Comparison of ENCODE assay signal across 14 cellular contexts in genomic region chr6:80331522-80331921, GRCh38.
DNase-seq lines count a peak whose midpoint lies in the region; ATAC-seq lines count a peak whose summit lies in the region.
"Had no signal": no experiment of that assay in that cellular context is flagged by ENCODE, and none has a peak within 500 bp of the region (broad histone marks: within the 10 kb centered on the region; RNA-seq: fewer than 3 reads in every experiment).

No MANE protein-coding gene starts in this region.

- no peak overlapping the region for H3K4ac ChIP-seq in neuronal stem cell (ENCODE audit: low read length)

- peak overlapping the region; percentile 13 for H3K27ac ChIP-seq in neuronal stem cell (replicated peaks; ENCODE audit: low read length)

- peaks cover 17 to 74% of the 10 kb centered on the region in 2 donors for H3K4me1 ChIP-seq in neuronal stem cell (ENCODE audit: control insufficient read depth in 2 of 2, insufficient read depth in 1 of 2, low read depth in 1 of 2, low read length in 2 of 2)

- no CpG with 5 or more reads among the region's 2 CpGs for WGBS in neuronal stem cell (ENCODE audit: extremely low coverage in 2 of 2, insufficient read length in 2 of 2, insufficient replicate concordance in 1 of 2), 2 donors

- no peak overlapping the region for H3K14ac ChIP-seq in neuronal stem cell (ENCODE audit: low read length)

- H4K91ac ChIP-seq in neuronal stem cell (ENCODE audit: low read depth, low read length, poor library complexity) = no peak overlapping the region

- no peaks in the 10 kb centered on the region for H3K36me3 ChIP-seq in neuronal stem cell (replicated peaks in 1 of 2; ENCODE audit: control insufficient read depth in 2 of 2, insufficient read depth in 2 of 2, low read length in 2 of 2)

- no peak overlapping the region for H2BK15ac ChIP-seq in neuronal stem cell (ENCODE audit: low read length)

- H2AFZ ChIP-seq in neuronal stem cell (ENCODE audit: low read length) = peak overlapping the region; percentile 32

- peak; percentile 35 for DNase-seq in NCI-H510A treated with DMSO at 0.1 percent for 48 hours (lab: John Stamatoyannopoulos, UW)
- DNase-seq in NCI-H510A (lab: John Stamatoyannopoulos, UW) = no peak
- peak; percentile 76 for DNase-seq in NCI-H2081 treated with DMSO at 0.1 percent for 48 hours (lab: John Stamatoyannopoulos, UW)
- DNase-seq in NCI-H774 (lab: John Stamatoyannopoulos, UW) = peak; percentile 82
- no peak for DNase-seq in neuronal stem cell (ENCODE audit: low spot score)
- DNase-seq in activated T-cell treated with anti-CD3 and anti-CD28 coated beads, Interleukin-2, amount 50 U/mL, for 1 hour = no peak
- DNase-seq in hypothalamus (lab: John Stamatoyannopoulos, UW) = no peak
- DNase-seq: 8988T; activated CD8-positive, alpha-beta memory T cell treated with anti-CD3 and anti-CD28 coated beads, Interleukin-2, amount 50 U/mL, for 4 hours; KBM-7; NCI-H187 treated with DMSO at 0.1 percent for 48 hours; T-helper 17 cell had no signal

- no peak overlapping the region for H3K18ac ChIP-seq in neuronal stem cell (ENCODE audit: low read length)

- H3K9ac ChIP-seq in neuronal stem cell (ENCODE audit: low read depth, low read length, poor library complexity) = no peak overlapping the region

- H3K79me1 ChIP-seq in neuronal stem cell (ENCODE audit: low read depth, low read length) = no peaks in the 10 kb centered on the region

- no peak overlapping the region for H3K4me2 ChIP-seq in neuronal stem cell (ENCODE audit: insufficient read depth, low read length, poor library complexity, severe bottlenecking)

- no peak for ATAC-seq in HG03095 (IDR thresholded peaks at IDR 0.05; ENCODE audit: unreplicated experiment)
- ATAC-seq: activated naive CD4-positive, alpha-beta T cell treated with anti-CD3 and anti-CD28 coated beads, Interleukin-2, amount 50 U/mL, for 72 hours; T-helper 17 cell had no signal

- H2BK5ac ChIP-seq in neuronal stem cell (ENCODE audit: low read length) = no peak overlapping the region

- no peak overlapping the region for H4K8ac ChIP-seq in neuronal stem cell (ENCODE audit: low read depth, low read length)

- no peaks in the 10 kb centered on the region for H3K27me3 ChIP-seq in neuronal stem cell (ENCODE audit: control insufficient read depth in 3 of 3, insufficient read depth in 3 of 3, low read depth in 1 of 3, low read length in 3 of 3)

- H3K4me3 ChIP-seq in neuronal stem cell (ENCODE audit: low read length in 2 of 2) = no peak overlapping the region

- no peak overlapping the region for H2BK12ac ChIP-seq in neuronal stem cell (ENCODE audit: low read length)

- no peaks in the 10 kb centered on the region for H3K9me3 ChIP-seq in neuronal stem cell (replicated peaks in 1 of 2; ENCODE audit: control insufficient read depth in 2 of 2, insufficient read depth in 1 of 2, low read depth in 1 of 2, low read length in 2 of 2)

- no peak overlapping the region for H3K23ac ChIP-seq in neuronal stem cell (ENCODE audit: low read depth, low read length, poor library complexity)

- H2AK5ac ChIP-seq in neuronal stem cell (ENCODE audit: low read depth, low read length) = no peak overlapping the region

- H2BK120ac ChIP-seq in neuronal stem cell (ENCODE audit: low read depth, low read length) = no peak overlapping the region

Comparison
In these comparisons a context has a peak if more than half of its experiments do, and no peak if none do; other contexts are left out.
1. DNase-seq: peak in NCI-H510A treated with DMSO at 0.1 percent for 48 hours (single experiment), NCI-H2081 treated with DMSO at 0.1 percent for 48 hours (single experiment) and NCI-H774 (single experiment); none in NCI-H510A (single experiment), neuronal stem cell (single experiment), activated T-cell treated with anti-CD3 and anti-CD28 coated beads, Interleukin-2, amount 50 U/mL, for 1 hour (single experiment) and hypothalamus (0 of 51).